In the genomic region with DNA sequence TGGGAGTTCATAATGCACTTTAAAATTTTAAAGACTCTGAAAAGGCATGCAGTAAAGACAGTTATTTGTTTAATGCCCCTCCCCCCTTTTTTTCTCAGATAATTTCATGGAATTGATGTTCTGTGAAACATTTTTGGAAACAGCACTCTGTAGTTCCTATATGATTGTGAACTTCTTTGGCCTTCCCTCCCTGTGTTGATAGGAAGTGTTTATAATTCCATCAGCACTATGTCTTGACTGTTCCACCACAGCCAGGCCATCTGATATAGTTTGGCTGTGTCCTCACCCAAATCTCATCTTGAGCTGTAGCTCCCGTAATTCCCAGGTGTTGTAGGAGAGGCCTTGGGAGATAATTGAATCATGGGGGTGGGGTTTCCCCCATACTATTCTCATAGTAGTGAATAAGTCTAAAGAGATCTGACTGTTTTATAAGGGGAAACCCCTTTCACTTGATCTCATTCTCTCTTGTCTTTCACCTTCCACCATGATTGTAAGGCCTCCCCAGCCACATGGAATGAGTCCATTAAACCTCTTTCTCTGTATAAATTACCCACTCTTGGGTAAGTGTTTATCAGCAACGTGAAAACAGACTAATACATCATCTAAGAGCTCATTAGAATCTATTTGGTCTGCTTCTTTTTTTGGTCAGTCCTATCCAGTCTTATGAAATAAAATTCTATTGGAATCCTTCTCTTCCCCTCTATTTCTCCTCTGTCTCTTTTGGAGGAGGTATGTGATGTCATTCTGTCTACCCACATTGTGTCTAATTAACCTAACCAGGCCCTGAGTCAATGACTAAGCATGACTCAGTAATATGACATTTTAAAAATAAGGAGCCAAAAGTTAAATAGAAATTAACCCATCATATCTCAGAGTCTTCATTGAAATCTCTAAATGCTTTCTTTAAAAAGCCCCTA, we compare ENCODE assay signal across 11 cellular contexts. TPM values are rescaled to one million over a fixed set of nuclear protein-coding genes. Genes with fewer than 3 reads are reported as not detected.
DNase-seq lines count a peak whose midpoint lies in the region; ATAC-seq and TF ChIP-seq lines count a peak whose summit lies in the region.
"Had no signal": no experiment of that assay in that cellular context is flagged by ENCODE, and none has a peak within 500 bp of the region (broad histone marks: within the 10 kb centered on the region; RNA-seq: fewer than 3 reads in every experiment).

No MANE protein-coding gene starts in this region.

- peak overlapping the region in 1 of 10 donors; percentile 48 for H3K4me3 Mint-ChIP-seq in naive thymus-derived CD8-positive, alpha-beta T cell

- TF ChIP-seq CTCF in BJ (IDR thresholded peaks at IDR 0.05; ENCODE audit: insufficient read depth, low read depth, low read length) (no peak), HCT116 (IDR thresholded peaks at IDR 0.05 in 2 of 3, conservative IDR thresholded peaks at IDR 0.05 in 1 of 3; ENCODE audit: borderline replicate concordance in 1 of 3, insufficient read depth in 1 of 3, low read depth in 2 of 3, low read length in 2 of 3) (no peak)

- TF ChIP-seq POLR2A in HCT116 (IDR thresholded peaks at IDR 0.05; ENCODE audit: borderline replicate concordance, extremely low read depth, insufficient read depth, insufficient read length) = no peak

- RAD21 ChIA-PET in HCT116 (lab: Charles Lee; ENCODE audit: low non-redundant PET in 1 of 2, low total read pairs in 2 of 2, uncharacterized antibody in 2 of 2, unreplicated experiment in 2 of 2) = no interaction called here

- H3K9ac ChIP-seq in HCT116 (ENCODE audit: low read length) = no peak overlapping the region

- peaks cover 0 to 41% (median 17%) of the 10 kb centered on the region in 4 donors for H3K4me1 Mint-ChIP-seq in naive thymus-derived CD8-positive, alpha-beta T cell

- H3K79me2 ChIP-seq in HCT116 (ENCODE audit: insufficient read depth, low read length) = no peaks in the 10 kb centered on the region

- H3K9me2 ChIP-seq in HCT116 (ENCODE audit: insufficient read depth) = no peaks in the 10 kb centered on the region

- DNase-seq in BJ (ENCODE audit: low read depth) (peak; percentile 50), HCT116 (ENCODE audit: low read depth, low spot score) (peak; percentile 24), amniotic stem cell (lab: John Stamatoyannopoulos, UW) (peak; percentile 33), kidney glomerular epithelial cell (lab: John Stamatoyannopoulos, UW) (peak; percentile 90), cerebellum (ENCODE audit: low spot score) (no peak)
- DNase-seq in naive thymus-derived CD8-positive, alpha-beta T cell = no peak
- DNase-seq: effector memory CD4-positive, alpha-beta T cell; left colon; pancreas had no signal

- H2AFZ ChIP-seq in HCT116 (ENCODE audit: low read depth, low read length, poor library complexity, severe bottlenecking) = peak overlapping the region; percentile 85

- intact Hi-C loops in HCT116 (cut with micrococcal nuclease) = no loop called here

- H4K20me1 ChIP-seq in HCT116 (ENCODE audit: insufficient read depth) = no peaks in the 10 kb centered on the region

- peak overlapping the region; percentile 60 for H3K4me2 ChIP-seq in HCT116 (ENCODE audit: low read length)

- H3K36me3 Mint-ChIP-seq in naive thymus-derived CD8-positive, alpha-beta T cell = peaks cover 0 to 12% (median 0%) of the 10 kb centered on the region in 3 donors

- H3K4me1 ChIP-seq in HCT116 (ENCODE audit: control insufficient read depth in 1 of 2, insufficient read depth in 2 of 2, low read length in 2 of 2) = peaks cover 11 to 19% of the 10 kb centered on the region in 2 experiments
- H3K4me1 ChIP-seq: pancreas had no signal

- peak; percentile 72 for ATAC-seq in HCT116
- no peak for ATAC-seq in HG02623 (IDR thresholded peaks at IDR 0.05; ENCODE audit: unreplicated experiment)
- no peak for ATAC-seq in GM21526 (IDR thresholded peaks at IDR 0.05; ENCODE audit: low FRiP score, unreplicated experiment)
- no peak for ATAC-seq in naive thymus-derived CD8-positive, alpha-beta T cell
- ATAC-seq: left colon had no signal

- peak overlapping the region in 1 of 10 donors; percentile 57 for H3K27ac Mint-ChIP-seq in naive thymus-derived CD8-positive, alpha-beta T cell

- no peak overlapping the region for H3K27ac ChIP-seq in HCT116 (ENCODE audit: low read depth, low read length)
- H3K27ac ChIP-seq: pancreas had no signal

- peaks cover 0 to 17% (median 3%) of the 10 kb centered on the region in 9 donors for H3K9me3 Mint-ChIP-seq in naive thymus-derived CD8-positive, alpha-beta T cell

- POLR2A ChIA-PET in BJ (lab: Charles Lee) (no interaction called here), HCT116 (lab: Charles Lee) (no interaction called here)
- POLR2A ChIA-PET in naive thymus-derived CD8-positive, alpha-beta T cell (lab: Charles Lee) = no interaction called here

- peaks cover 0 to 8% (median 3%) of the 10 kb centered on the region in 5 donors for H3K27me3 Mint-ChIP-seq in naive thymus-derived CD8-positive, alpha-beta T cell

- no peak overlapping the region for H3K4me3 ChIP-seq in BJ (ENCODE audit: low read depth, low read length)
- H3K4me3 ChIP-seq in HCT116 (replicated peaks in 1 of 2; ENCODE audit: low read depth in 1 of 2, low read length in 2 of 2) = no peak overlapping the region
- H3K4me3 ChIP-seq: pancreas had no signal

- BruUV-seq in HCT116 (replicated peaks; lab: Mats Ljungman, UMichigan) = no TSS peak

- H3K36me3 ChIP-seq in BJ (ENCODE audit: control insufficient read depth, insufficient read depth, low read length) (no peaks in the 10 kb centered on the region), HCT116 (ENCODE audit: control insufficient read depth in 1 of 2, insufficient read depth in 2 of 2, low read length in 2 of 2) (no peaks in the 10 kb centered on the region)
- H3K36me3 ChIP-seq: pancreas had no signal

- CTCF ChIA-PET in BJ (lab: Yijun Ruan, JAX) (no interaction called here), HCT116 (lab: Charles Lee) (no interaction called here)

- 0 out of 2 replicates have a peak, but pooled peaks have one; percentile 8 for TF ChIP-seq RAD21 in HCT116 (IDR thresholded peaks at IDR 0.05; ENCODE audit: low read depth)

- no peaks in the 10 kb centered on the region for H3K9me3 ChIP-seq in HCT116 (ENCODE audit: control insufficient read depth in 1 of 2, insufficient read depth in 1 of 2, low read depth in 1 of 2, low read length in 2 of 2)
- H3K9me3 ChIP-seq: pancreas had no signal

- H3K27me3 ChIP-seq in BJ (ENCODE audit: control insufficient read depth, insufficient read depth, low read length) = no peaks in the 10 kb centered on the region
- H3K27me3 ChIP-seq in HCT116 (ENCODE audit: insufficient read depth, low read length) = no peaks in the 10 kb centered on the region
- H3K27me3 ChIP-seq: pancreas had no signal

TF ChIP-seq in HCT116, 20 proteins besides CTCF, POLR2A, EP300 and RAD21 (continues in another document):
- TF ChIP-seq YY1 (IDR thresholded peaks at IDR 0.05; ENCODE audit: extremely low read depth, insufficient replicate concordance, low read depth, low read length) (no peak), SIN3A (IDR thresholded peaks at IDR 0.05; ENCODE audit: low read depth) (0 out of 2 replicates have a peak, but pooled peaks have one; percentile 39), TCF7L2 (IDR thresholded peaks at IDR 0.05; ENCODE audit: borderline replicate concordance, extremely low read depth, insufficient read depth, insufficient read length) (no peak), CBX3 (IDR thresholded peaks at IDR 0.05; ENCODE audit: low read depth) (peak; percentile 74; the same call in 1 of the 2 replicates), EZH2phosphoT487 (IDR thresholded peaks at IDR 0.05; ENCODE audit: borderline replicate concordance) (no peak), ZNF274 (IDR thresholded peaks at IDR 0.05; ENCODE audit: low read depth, low read length) (no peak), POLR2AphosphoS5 (IDR thresholded peaks at IDR 0.05; ENCODE audit: low read depth, low read length) (no peak)
- TF ChIP-seq, protein P1, sequence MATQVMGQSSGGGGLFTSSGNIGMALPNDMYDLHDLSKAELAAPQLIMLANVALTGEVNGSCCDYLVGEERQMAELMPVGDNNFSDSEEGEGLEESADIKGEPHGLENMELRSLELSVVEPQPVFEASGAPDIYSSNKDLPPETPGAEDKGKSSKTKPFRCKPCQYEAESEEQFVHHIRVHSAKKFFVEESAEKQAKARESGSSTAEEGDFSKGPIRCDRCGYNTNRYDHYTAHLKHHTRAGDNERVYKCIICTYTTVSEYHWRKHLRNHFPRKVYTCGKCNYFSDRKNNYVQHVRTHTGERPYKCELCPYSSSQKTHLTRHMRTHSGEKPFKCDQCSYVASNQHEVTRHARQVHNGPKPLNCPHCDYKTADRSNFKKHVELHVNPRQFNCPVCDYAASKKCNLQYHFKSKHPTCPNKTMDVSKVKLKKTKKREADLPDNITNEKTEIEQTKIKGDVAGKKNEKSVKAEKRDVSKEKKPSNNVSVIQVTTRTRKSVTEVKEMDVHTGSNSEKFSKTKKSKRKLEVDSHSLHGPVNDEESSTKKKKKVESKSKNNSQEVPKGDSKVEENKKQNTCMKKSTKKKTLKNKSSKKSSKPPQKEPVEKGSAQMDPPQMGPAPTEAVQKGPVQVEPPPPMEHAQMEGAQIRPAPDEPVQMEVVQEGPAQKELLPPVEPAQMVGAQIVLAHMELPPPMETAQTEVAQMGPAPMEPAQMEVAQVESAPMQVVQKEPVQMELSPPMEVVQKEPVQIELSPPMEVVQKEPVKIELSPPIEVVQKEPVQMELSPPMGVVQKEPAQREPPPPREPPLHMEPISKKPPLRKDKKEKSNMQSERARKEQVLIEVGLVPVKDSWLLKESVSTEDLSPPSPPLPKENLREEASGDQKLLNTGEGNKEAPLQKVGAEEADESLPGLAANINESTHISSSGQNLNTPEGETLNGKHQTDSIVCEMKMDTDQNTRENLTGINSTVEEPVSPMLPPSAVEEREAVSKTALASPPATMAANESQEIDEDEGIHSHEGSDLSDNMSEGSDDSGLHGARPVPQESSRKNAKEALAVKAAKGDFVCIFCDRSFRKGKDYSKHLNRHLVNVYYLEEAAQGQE (IDR thresholded peaks at IDR 0.05; ENCODE audit: low read depth) = no peak
- TF ChIP-seq, protein P2, sequence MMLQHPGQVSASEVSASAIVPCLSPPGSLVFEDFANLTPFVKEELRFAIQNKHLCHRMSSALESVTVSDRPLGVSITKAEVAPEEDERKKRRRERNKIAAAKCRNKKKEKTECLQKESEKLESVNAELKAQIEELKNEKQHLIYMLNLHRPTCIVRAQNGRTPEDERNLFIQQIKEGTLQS (IDR thresholded peaks at IDR 0.05) = peak; percentile 22; the same call in 1 of the 2 replicates

RNA-seq across cellular contexts. Expression of a gene that starts 8.9 kb away (rescaled TPM):
- polyA plus RNA-seq in BJ (2011; rRNA removed) = not detected in 2 replicates
- polyA minus RNA-seq in BJ (2011; rRNA and poly(A)+ RNA removed) = not detected in 2 replicates
- total RNA-seq in HCT116 (2021; ENCODE audit: unreplicated experiment) (not detected), cerebellum (not detected)
- polyA plus RNA-seq in HCT116 (2012) = not detected in 2 replicates
- not detected for total RNA-seq in naive thymus-derived CD8-positive, alpha-beta T cell
- not detected for polyA plus RNA-seq in naive thymus-derived CD8-positive, alpha-beta T cell
- total RNA-seq: left colon, pancreas had no signal
- polyA plus RNA-seq: pancreas had no signal

RNA-seq across cellular contexts. Expression of a gene that starts 38.2 kb away (rescaled TPM):
- polyA plus RNA-seq in BJ (2011; rRNA removed) = 0.16 and 0.32 TPM in 2 replicates
- polyA minus RNA-seq in BJ (2011; rRNA and poly(A)+ RNA removed) = 0.26 and 3.0 TPM in 2 replicates
- 0.59 TPM for total RNA-seq in HCT116 (2021; ENCODE audit: unreplicated experiment)
- 1.4 and 2.2 TPM in 2 replicates for polyA plus RNA-seq in HCT116 (2012)
- total RNA-seq in cerebellum = 25.3 TPM
- total RNA-seq in naive thymus-derived CD8-positive, alpha-beta T cell = under 1 TPM; 0.52 to 0.66 TPM
- 1 to 10 TPM; 2.6 to 7.8 (median 3.1) TPM for polyA plus RNA-seq in naive thymus-derived CD8-positive, alpha-beta T cell

Comparison
In these comparisons a context has a peak if more than half of its experiments do, and no peak if none do; other contexts are left out.
1. DNase-seq: peak in BJ (single experiment), HCT116 (single experiment), amniotic stem cell (single experiment) and kidney glomerular epithelial cell (single experiment); none in cerebellum (single experiment) and naive thymus-derived CD8-positive, alpha-beta T cell (0 of 10).
2. RNA of a gene that starts 38.2 kb away (total RNA-seq): 25.3 TPM in cerebellum (single experiment); 0.52 to 0.66 TPM in naive thymus-derived CD8-positive, alpha-beta T cell and 0.59 TPM in HCT116 (single experiment); every median in the first group is over 10 times any median in the second.